ENCODE assay signal across 12 cellular contexts in genomic region chr6:112014483-112014882, GRCh38. TPM values are rescaled to one million over a fixed set of nuclear protein-coding genes. Genes with fewer than 3 reads are reported as not detected.
DNase-seq lines count a peak whose midpoint lies in the region; ATAC-seq, FAIRE-seq and TF ChIP-seq lines count a peak whose summit lies in the region.
"Had no signal": no experiment of that assay in that cellular context is flagged by ENCODE, and none has a peak within 500 bp of the region (broad histone marks: within the 10 kb centered on the region; RNA-seq: fewer than 3 reads in every experiment).

No MANE protein-coding gene starts in this region.

- no peaks in the 10 kb centered on the region for H3K36me3 Mint-ChIP-seq in CD4-positive, alpha-beta T cell (ENCODE audit: low read depth)

- DNase-seq in AG08395 (ENCODE audit: low spot score) (peak; percentile 84), HCEC 1CT (peak; percentile 67), cardiac fibroblast (ENCODE audit: low read depth in 2 of 2) (peak; percentile 66 to 78), frontal cortex (ENCODE audit: low spot score in 2 of 2) (no peak), hepatocyte (ENCODE audit: low spot score) (no peak)
- no peak for DNase-seq in CD4-positive, alpha-beta T cell
- DNase-seq: lower lobe of right lung, NCI-H526 treated with DMSO at 0.1 percent for 48 hours had no signal

- H3K36me3 ChIP-seq in mesodermal cell (ENCODE audit: control insufficient read depth, insufficient read depth, low read length), result no peaks in the 10 kb centered on the region
- H3K36me3 ChIP-seq in hepatocyte (replicated peaks; ENCODE audit: insufficient read depth, low read depth), result no peaks in the 10 kb centered on the region
- H3K36me3 ChIP-seq: lower lobe of right lung had no signal

- POLR2A ChIA-PET in CD4-positive, alpha-beta T cell (lab: Charles Lee), result interaction anchor here (1.3 to 4.3 kb wide), 2 partner anchors 13 to 28 kb away, joined by 5 to 44 read pairs; no protein-coding TSS in a partner anchor

- no peaks in the 10 kb centered on the region for H3K9me3 ChIP-seq in mesodermal cell (ENCODE audit: control insufficient read depth, low read length)
- H3K9me3 ChIP-seq in hepatocyte (ENCODE audit: low read depth), result no peaks in the 10 kb centered on the region
- H3K9me3 ChIP-seq in CD4-positive, alpha-beta T cell (ENCODE audit: control insufficient read depth, low read length), result no peaks in the 10 kb centered on the region
- H3K9me3 ChIP-seq: lower lobe of right lung had no signal

- H3K27ac ChIP-seq in mesodermal cell (ENCODE audit: low read depth, low read length, severe bottlenecking) (peak overlapping the region; percentile 3), hepatocyte (no peak overlapping the region)
- no peak overlapping the region for H3K27ac ChIP-seq in CD4-positive, alpha-beta T cell (ENCODE audit: low read depth, low read length)
- H3K27ac ChIP-seq: HL-60, lower lobe of right lung, SK-N-MC had no signal

- no peaks in the 10 kb centered on the region for H3K27me3 Mint-ChIP-seq in CD4-positive, alpha-beta T cell

- intact Hi-C loops in CD4-positive, alpha-beta T cell (cut with DNase I, micrococcal nuclease), result loop anchor here in 1 of 2 experiments (10.0 kb wide), 1 partner anchor 150 kb away; no protein-coding TSS in a partner anchor

- no peak overlapping the region for H3K4me3 ChIP-seq in cardiac fibroblast (replicated peaks in 1 of 2; ENCODE audit: low read depth in 2 of 2, low read length in 2 of 2)
- H3K4me3 ChIP-seq in mesodermal cell (ENCODE audit: extremely low read depth, insufficient read depth, low read length, poor library complexity, severe bottlenecking), result no peak overlapping the region
- H3K4me3 ChIP-seq in hepatocyte, result no peak overlapping the region
- H3K4me3 ChIP-seq: lower lobe of right lung, SK-N-MC had no signal

- H3K9me2 ChIP-seq in hepatocyte (replicated peaks; ENCODE audit: insufficient read depth), result no peaks in the 10 kb centered on the region

- 72 to 100% methylated on average over 1 to 2 of the region's 2 CpGs for WGBS in mesodermal cell (ENCODE audit: insufficient coverage in 2 of 2), 2 experiments
- 47% methylated on average over 2 of the region's 2 CpGs for WGBS in hepatocyte (ENCODE audit: low lambda C conversion rate, missing lambda C conversion rate)

- no peak for FAIRE-seq in frontal cortex (lab: Jason Lieb, UNC)

- no peaks in the 10 kb centered on the region for H3K9me3 Mint-ChIP-seq in CD4-positive, alpha-beta T cell

- H3K27ac Mint-ChIP-seq in CD4-positive, alpha-beta T cell, result no peak overlapping the region

- CTCF ChIA-PET in CD4-positive, alpha-beta T cell (lab: Charles Lee), result interaction anchor here (0.8 kb wide), 1 partner anchor 14 kb away, joined by 3 read pairs; no protein-coding TSS in a partner anchor

- H3K79me2 ChIP-seq in hepatocyte, result no peaks in the 10 kb centered on the region

- TF ChIP-seq CTCF in cardiac fibroblast (IDR thresholded peaks at IDR 0.05; ENCODE audit: low read depth, low read length), result no peak
- no peak for TF ChIP-seq CTCF in hepatocyte (IDR thresholded peaks at IDR 0.05; ENCODE audit: poor library complexity)
- TF ChIP-seq CTCF in CD4-positive, alpha-beta T cell (IDR thresholded peaks at IDR 0.05), result no peak

- H3K4me2 ChIP-seq in hepatocyte, result no peak overlapping the region

- H3K4me1 ChIP-seq in mesodermal cell (ENCODE audit: control insufficient read depth, insufficient read depth, low read length, poor library complexity, severe bottlenecking) (peaks cover 3% of the 10 kb centered on the region), hepatocyte (ENCODE audit: insufficient read depth) (peaks cover 12% of the 10 kb centered on the region)

- H4K20me1 ChIP-seq in hepatocyte (ENCODE audit: insufficient read depth, poor library complexity, severe bottlenecking), result no peaks in the 10 kb centered on the region

- no peaks in the 10 kb centered on the region for H3K27me3 ChIP-seq in hepatocyte
- H3K27me3 ChIP-seq in CD4-positive, alpha-beta T cell (ENCODE audit: control insufficient read depth, insufficient read depth, low read length), result no peaks in the 10 kb centered on the region

- H3K4me3 Mint-ChIP-seq in CD4-positive, alpha-beta T cell, result no peak overlapping the region

- no peak for ATAC-seq in HG02571 (IDR thresholded peaks at IDR 0.05; ENCODE audit: unreplicated experiment)
- ATAC-seq in CD4-positive, alpha-beta T cell (ENCODE audit: poor library complexity), result no peak

- H3K4me1 Mint-ChIP-seq in CD4-positive, alpha-beta T cell (ENCODE audit: low read depth), result peaks cover 54% of the 10 kb centered on the region

- H2AFZ ChIP-seq in hepatocyte, result no peak overlapping the region

RNA-seq across cellular contexts. Expression of gene CCN6, which starts 39.4 kb away (rescaled TPM):
- polyA plus RNA-seq in mesodermal cell (2013, experiment 1 of 2), result not detected
- polyA plus RNA-seq in mesodermal cell (2013, experiment 2 of 2), result not detected
- total RNA-seq in frontal cortex, result not detected
- total RNA-seq in hepatocyte, result not detected in 2 replicates
- 0.12 and 0.24 TPM in 2 replicates for polyA plus RNA-seq in hepatocyte
- not detected for total RNA-seq in CD4-positive, alpha-beta T cell
- total RNA-seq: lower lobe of right lung had no signal

Comparison
In these comparisons a context has a peak if more than half of its experiments do, and no peak if none do; other contexts are left out.
1. DNase-seq: peak in AG08395 (single experiment), HCEC 1CT (single experiment) and cardiac fibroblast (2 of 2); none in frontal cortex (0 of 2), hepatocyte (single experiment) and CD4-positive, alpha-beta T cell (0 of 10).